In the genomic region with DNA sequence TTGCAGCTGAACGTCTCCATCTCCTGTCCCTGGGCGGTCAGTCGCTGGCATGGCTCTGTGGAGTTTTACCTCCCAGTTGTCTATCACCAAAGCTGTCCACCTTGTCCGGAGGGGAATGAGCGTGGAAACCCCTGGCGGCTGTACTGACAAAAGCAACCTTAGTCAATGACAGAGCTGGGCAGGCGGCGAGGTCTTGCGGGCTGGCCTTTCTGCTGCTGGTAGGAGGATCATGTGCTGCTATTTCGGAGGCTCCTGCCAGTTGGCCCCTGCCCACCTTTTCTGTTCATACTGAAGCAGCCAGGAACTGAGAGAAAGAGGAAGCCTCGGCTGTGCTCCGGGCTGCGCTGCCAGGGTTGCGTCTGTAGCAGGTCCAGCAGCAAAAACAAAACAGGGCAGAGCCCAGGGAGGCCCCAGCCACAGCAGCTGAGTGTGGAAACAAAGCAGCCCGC, we compare ENCODE assay signal across 9 cellular contexts. TPM values are rescaled to one million over a fixed set of nuclear protein-coding genes. Genes with fewer than 3 reads are reported as not detected.
DNase-seq lines count a peak whose midpoint lies in the region; ATAC-seq and TF ChIP-seq lines count a peak whose summit lies in the region.
"Had no signal": no experiment of that assay in that cellular context is flagged by ENCODE, and none has a peak within 500 bp of the region (broad histone marks: within the 10 kb centered on the region; RNA-seq: fewer than 3 reads in every experiment).

No MANE protein-coding gene starts in this region.

- TF ChIP-seq POLR2A in suprapubic skin (IDR thresholded peaks at IDR 0.05) (no peak), GM18505 (IDR thresholded peaks at IDR 0.05; ENCODE audit: borderline replicate concordance, extremely low read depth, insufficient read depth, insufficient read length) (no peak)

- peaks cover 42% of the 10 kb centered on the region for H3K27me3 Mint-ChIP-seq in activated CD4-positive, alpha-beta T cell treated with anti-CD3 and anti-CD28 coated beads for 36 hours
- peaks cover 45% of the 10 kb centered on the region for H3K27me3 Mint-ChIP-seq in activated CD4-positive, alpha-beta T cell treated with anti-CD3 and anti-CD28 coated beads, Interleukin-2, amount 10 ng/mL, durations not matched to agents 24 days and 14 days

- H3K4me3 Mint-ChIP-seq in activated CD4-positive, alpha-beta T cell treated with anti-CD3 and anti-CD28 coated beads for 36 hours = no peak overlapping the region
- no peak overlapping the region for H3K4me3 Mint-ChIP-seq in activated CD4-positive, alpha-beta T cell treated with anti-CD3 and anti-CD28 coated beads, Interleukin-2, amount 10 ng/mL, durations not matched to agents 24 days and 14 days

- H3K36me3 ChIP-seq in suprapubic skin = no peaks in the 10 kb centered on the region

- no peaks in the 10 kb centered on the region for H3K9me3 Mint-ChIP-seq in activated CD4-positive, alpha-beta T cell treated with anti-CD3 and anti-CD28 coated beads for 36 hours (ENCODE audit: low read depth)
- H3K9me3 Mint-ChIP-seq in activated CD4-positive, alpha-beta T cell treated with anti-CD3 and anti-CD28 coated beads, Interleukin-2, amount 10 ng/mL, durations not matched to agents 24 days and 14 days = no peaks in the 10 kb centered on the region

- peak overlapping the region; percentile 66 for H3K4me3 ChIP-seq in coronary artery
- peak overlapping the region; percentile 43 for H3K4me3 ChIP-seq in suprapubic skin
- H3K4me3 ChIP-seq: A549 had no signal

- no peak overlapping the region for H3K27ac Mint-ChIP-seq in activated CD4-positive, alpha-beta T cell treated with anti-CD3 and anti-CD28 coated beads for 36 hours
- no peak overlapping the region for H3K27ac Mint-ChIP-seq in activated CD4-positive, alpha-beta T cell treated with anti-CD3 and anti-CD28 coated beads, Interleukin-2, amount 10 ng/mL, durations not matched to agents 24 days and 14 days

- H3K36me3 Mint-ChIP-seq in activated CD4-positive, alpha-beta T cell treated with anti-CD3 and anti-CD28 coated beads for 36 hours (ENCODE audit: low read depth) = no peaks in the 10 kb centered on the region
- H3K36me3 Mint-ChIP-seq in activated CD4-positive, alpha-beta T cell treated with anti-CD3 and anti-CD28 coated beads, Interleukin-2, amount 10 ng/mL, durations not matched to agents 24 days and 14 days (ENCODE audit: low read depth) = no peaks in the 10 kb centered on the region

- no peaks in the 10 kb centered on the region for H3K4me1 Mint-ChIP-seq in activated CD4-positive, alpha-beta T cell treated with anti-CD3 and anti-CD28 coated beads for 36 hours
- no peaks in the 10 kb centered on the region for H3K4me1 Mint-ChIP-seq in activated CD4-positive, alpha-beta T cell treated with anti-CD3 and anti-CD28 coated beads, Interleukin-2, amount 10 ng/mL, durations not matched to agents 24 days and 14 days

- H3K27ac ChIP-seq in coronary artery (peak overlapping the region; percentile 29 to 67), suprapubic skin (peak overlapping the region; percentile 82)
- H3K27ac ChIP-seq: A549 had no signal

- H3K9me3 ChIP-seq in suprapubic skin = no peaks in the 10 kb centered on the region
- H3K9me3 ChIP-seq: A549 had no signal

- no peak for TF ChIP-seq CTCF in coronary artery (IDR thresholded peaks at IDR 0.05)
- TF ChIP-seq CTCF in suprapubic skin (IDR thresholded peaks at IDR 0.05) = peak in 1 of 2 donors; percentile 7

- ATAC-seq in activated CD4-positive, alpha-beta T cell treated with anti-CD3 and anti-CD28 coated beads for 36 hours = no peak
- no peak for ATAC-seq in GM18505 (IDR thresholded peaks at IDR 0.05; ENCODE audit: unreplicated experiment)

- DNase-seq in activated CD4-positive, alpha-beta T cell treated with anti-CD3 and anti-CD28 coated beads for 36 hours = peak; percentile 23
- no peak for DNase-seq in activated CD4-positive, alpha-beta T cell treated with anti-CD3 and anti-CD28 coated beads, Interleukin-2, amount 10 ng/mL, durations not matched to agents 24 days and 14 days
- DNase-seq in coronary artery (ENCODE audit: low spot score) (peak; percentile 83), lung microvascular endothelial cell (ENCODE audit: low read depth in 2 of 2) (peak; percentile 77 to 98), suprapubic skin (ENCODE audit: low spot score in 2 of 2) (peak; percentile 93 to 95)
- no peak for DNase-seq in activated T-cell treated with anti-CD3 and anti-CD28 coated beads, Interleukin-2, amount 50 U/mL, for 48 hours
- DNase-seq in activated CD4-positive, alpha-beta T cell treated with anti-CD3 and anti-CD28 coated beads for 1 hour = no peak

- WGBS in suprapubic skin = 68% methylated on average over 4 of the region's 15 CpGs

- intact Hi-C loops in activated CD4-positive, alpha-beta T cell treated with anti-CD3 and anti-CD28 coated beads for 36 hours (cut with DNase I, micrococcal nuclease) = no loop called here
- intact Hi-C loops in activated CD4-positive, alpha-beta T cell treated with anti-CD3 and anti-CD28 coated beads, Interleukin-2, amount 10 ng/mL, durations not matched to agents 24 days and 14 days (cut with micrococcal nuclease) = no loop called here

- POLR2A ChIA-PET in activated CD4-positive, alpha-beta T cell treated with anti-CD3 and anti-CD28 coated beads for 36 hours (lab: Charles Lee) = no interaction called here

- CTCF ChIA-PET in activated CD4-positive, alpha-beta T cell treated with anti-CD3 and anti-CD28 coated beads for 36 hours (lab: Charles Lee) = no interaction called here

- H3K27me3 ChIP-seq in suprapubic skin = no peaks in the 10 kb centered on the region

- TF ChIP-seq EP300 in suprapubic skin (IDR thresholded peaks at IDR 0.05) = no peak

- H3K4me1 ChIP-seq in suprapubic skin = peaks cover 16% of the 10 kb centered on the region
- H3K4me1 ChIP-seq: A549 had no signal

RNA-seq across cellular contexts. Expression of gene HMGA2, which starts 57.7 kb away (rescaled TPM):
- total RNA-seq in activated CD4-positive, alpha-beta T cell treated with anti-CD3 and anti-CD28 coated beads for 36 hours = not detected
- 0.38 and 0.49 TPM in 2 replicates for total RNA-seq in activated CD4-positive, alpha-beta T cell treated with anti-CD3 and anti-CD28 coated beads, Interleukin-2, amount 10 ng/mL, durations not matched to agents 24 days and 14 days
- total RNA-seq in lung microvascular endothelial cell (3.4 and 7.8 TPM in 2 replicates), suprapubic skin (under 1 TPM in 1 of 4 donors, not detected in 3; 0.24 TPM)

Comparison
In these comparisons a context has a peak if more than half of its experiments do, and no peak if none do; other contexts are left out.
1. DNase-seq: peak in activated CD4-positive, alpha-beta T cell treated with anti-CD3 and anti-CD28 coated beads for 36 hours (single experiment), coronary artery (single experiment), lung microvascular endothelial cell (2 of 2) and suprapubic skin (2 of 2); none in activated CD4-positive, alpha-beta T cell treated with anti-CD3 and anti-CD28 coated beads, Interleukin-2, amount 10 ng/mL, durations not matched to agents 24 days and 14 days (single experiment), activated T-cell treated with anti-CD3 and anti-CD28 coated beads, Interleukin-2, amount 50 U/mL, for 48 hours (0 of 2) and activated CD4-positive, alpha-beta T cell treated with anti-CD3 and anti-CD28 coated beads for 1 hour (single experiment).